Comparison of ENCODE assay signal across 1 cellular context in the genomic region with DNA sequence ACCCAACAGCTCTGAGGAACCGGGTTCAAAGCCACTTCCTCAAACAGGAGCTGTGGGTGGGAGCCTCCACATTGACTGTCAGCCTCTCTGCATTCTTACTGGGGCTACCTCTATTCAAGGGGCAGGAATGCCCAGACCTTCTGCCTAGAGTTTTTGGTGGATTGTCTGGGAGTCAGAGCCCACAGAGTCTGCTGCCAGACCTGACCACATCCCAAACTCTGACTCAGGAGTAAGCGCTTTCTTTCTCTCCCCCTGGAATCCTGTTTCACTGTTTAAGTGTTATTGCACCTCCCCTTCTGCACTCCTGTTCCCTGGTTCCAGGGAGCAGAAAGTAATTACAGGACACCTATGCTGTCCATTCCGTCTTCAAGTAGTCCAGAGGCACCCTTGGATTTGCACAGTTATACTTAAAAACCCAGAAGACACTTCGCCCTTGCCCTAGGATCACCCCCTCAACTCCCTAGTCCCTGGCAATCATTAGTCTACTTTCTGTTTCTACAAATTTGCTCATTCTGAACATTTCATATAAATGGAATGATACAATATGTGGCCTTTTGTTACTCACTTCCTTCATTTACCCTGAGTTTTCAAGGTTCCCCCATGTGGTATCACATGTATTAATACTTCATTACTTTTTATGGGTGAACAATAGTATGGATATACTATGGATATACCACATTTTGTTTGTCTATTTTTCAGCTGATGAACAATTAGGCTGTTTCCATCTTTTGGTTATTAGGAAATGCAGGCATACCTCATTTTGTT.
TF ChIP-seq lines count a peak whose summit lies in the region.

No MANE protein-coding gene starts in this region.

TF ChIP-seq in WTC11, 78 proteins besides CTCF, POLR2A, EP300 and RAD21 (continued from another document):
- TF ChIP-seq, protein P1, sequence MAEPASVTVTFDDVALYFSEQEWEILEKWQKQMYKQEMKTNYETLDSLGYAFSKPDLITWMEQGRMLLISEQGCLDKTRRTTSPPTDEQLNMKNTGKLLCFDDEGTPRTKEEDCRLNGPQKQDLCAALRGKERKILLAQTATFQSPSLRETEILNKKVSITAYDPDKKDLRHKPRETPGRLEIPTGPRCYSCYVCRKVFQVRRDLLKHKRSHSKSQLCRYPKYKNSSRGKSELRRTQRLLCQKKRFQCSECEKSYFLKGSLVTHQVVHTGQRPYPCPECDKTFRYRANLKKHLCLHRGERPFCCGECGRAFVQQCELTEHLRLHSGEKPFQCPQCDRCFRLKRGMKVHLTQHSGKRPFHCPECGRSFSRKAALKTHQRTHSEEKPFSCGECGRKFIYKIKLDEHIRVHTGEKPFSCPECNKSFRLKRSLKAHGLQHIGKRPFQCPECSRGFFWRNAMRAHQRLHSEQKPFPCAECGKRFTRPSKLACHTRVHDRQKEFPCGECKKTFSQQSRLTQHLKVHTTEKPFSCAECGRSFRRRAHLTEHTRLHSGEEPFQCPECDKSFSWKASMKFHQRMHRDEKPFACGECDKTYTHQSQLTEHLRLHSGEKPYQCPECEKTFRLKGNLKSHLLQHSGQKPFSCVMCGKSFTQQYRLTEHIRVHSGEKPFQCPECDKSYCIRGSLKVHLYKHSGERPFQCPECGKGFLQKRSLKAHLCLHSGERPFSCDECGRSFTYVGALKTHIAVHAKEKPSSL (CRISPR knock-in tag; conservative IDR thresholded peaks at IDR 0.05) = no peak
